ENCODE assay signal across 8 cellular contexts in genomic region chrX:48737940-48738339, GRCh38. TPM values are rescaled to one million over a fixed set of nuclear protein-coding genes. Genes with fewer than 3 reads are reported as not detected.
DNase-seq lines count a peak whose midpoint lies in the region; ATAC-seq and TF ChIP-seq lines count a peak whose summit lies in the region.

No MANE protein-coding gene starts in this region.

- H3K36me3 Mint-ChIP-seq in nephron (ENCODE audit: low read depth): peaks cover 4% of the 10 kb centered on the region

- no peaks in the 10 kb centered on the region for H3K27me3 Mint-ChIP-seq in nephron (ENCODE audit: low read depth)

- H3K9ac ChIP-seq in BLaER1 (peak overlapping the region; percentile 75), Loucy (ENCODE audit: low read depth, low read length, poor library complexity, severe bottlenecking) (peak overlapping the region; percentile 88)

- TF ChIP-seq CTCF in Loucy (conservative IDR thresholded peaks at IDR 0.05; ENCODE audit: low read length) (no peak), dorsolateral prefrontal cortex (IDR thresholded peaks at IDR 0.05 in 54 of 56, conservative IDR thresholded peaks at IDR 0.05 in 2 of 56; ENCODE audit: low read depth in 1 of 56, partially characterized antibody in 56 of 56) (no peak), nephron (IDR thresholded peaks at IDR 0.05; ENCODE audit: unreplicated experiment in 3 of 3) (no peak)

- peak overlapping the region; percentile 62 for H3K4me3 ChIP-seq in BLaER1
- peak overlapping the region; percentile 77 for H3K4me3 ChIP-seq in Loucy (ENCODE audit: low read length, poor library complexity, severe bottlenecking)
- peak overlapping the region; percentile 30 to 81 (median 65) for H3K4me3 ChIP-seq in dorsolateral prefrontal cortex

- peak overlapping the region; percentile 73; the same call in 1 of the 2 replicates for H2AFZ ChIP-seq in Loucy (ENCODE audit: low read length)

- H3K4me2 ChIP-seq in BLaER1 (peak overlapping the region; percentile 80), Loucy (ENCODE audit: low read depth, low read length, poor library complexity, severe bottlenecking) (peak overlapping the region; percentile 90)

- peaks cover 11% of the 10 kb centered on the region for H3K4me1 Mint-ChIP-seq in nephron

- H3K9me3 ChIP-seq in BLaER1 (no peaks in the 10 kb centered on the region), Loucy (ENCODE audit: insufficient read depth, low read depth, low read length) (no peaks in the 10 kb centered on the region)

- H3K79me2 ChIP-seq in Loucy (ENCODE audit: insufficient read depth, low read length): peaks cover 6% of the 10 kb centered on the region; the same call in 1 of the 2 replicates

- intact Hi-C loops in dorsolateral prefrontal cortex (cut with DNase I): loop anchor here (2.0 to 10.0 kb wide), 5 partner anchors 41 to 157 kb away; partner anchors contain the start of genes SUV39H1 (in 2 of the 2), HDAC6 (in 1 of the 2), PQBP1 (in 1 of the 2) and TIMM17B (in 1 of the 2)

- no peaks in the 10 kb centered on the region for H3K9me2 ChIP-seq in Loucy (replicated peaks; ENCODE audit: low read depth, low read length)

- H3K27me3 ChIP-seq in BLaER1 (peaks cover 69% of the 10 kb centered on the region), Loucy (ENCODE audit: insufficient read depth, low read length, poor library complexity, severe bottlenecking) (no peaks in the 10 kb centered on the region), dorsolateral prefrontal cortex (peaks cover 0 to 31% (median 3%) of the 10 kb centered on the region in 45 donors)

- peak overlapping the region; percentile 87 to 95 (median 92) for H3K4me3 Mint-ChIP-seq in nephron

- H3K4me1 ChIP-seq in BLaER1: peaks cover 10% of the 10 kb centered on the region
- peaks cover 6% of the 10 kb centered on the region for H3K4me1 ChIP-seq in Loucy (ENCODE audit: insufficient read depth, low read length, poor library complexity, severe bottlenecking)

- no peak for ATAC-seq in GM19467 (IDR thresholded peaks at IDR 0.05; ENCODE audit: unreplicated experiment)

- H3F3A ChIP-seq in Loucy (ENCODE audit: low read depth): no peaks in the 10 kb centered on the region

- DNase-seq in dorsolateral prefrontal cortex (no peak), HuH-7 (ENCODE audit: low spot score) (no peak)
- DNase-seq in activated CD8-positive, alpha-beta memory T cell treated with anti-CD3 and anti-CD28 coated beads, Interleukin-2, amount 50 U/mL, for 4 hours: no peak
- no peak for DNase-seq in stimulated activated CD4-positive, alpha-beta T cell treated with anti-CD3 and anti-CD28 coated beads, Interleukin-4, amount 100 ng/mL, for 4 hours

- peak overlapping the region; percentile 99 to 100 (median 100) for H3K27ac Mint-ChIP-seq in nephron

- H3K27ac ChIP-seq in BLaER1 (peak overlapping the region; percentile 78), dorsolateral prefrontal cortex (peak overlapping the region in 58 of 59 donors; percentile 62 to 95 (median 88))

- no peaks in the 10 kb centered on the region; the same call in 1 of the 2 replicates for H4K20me1 ChIP-seq in BLaER1
- H4K20me1 ChIP-seq in Loucy (ENCODE audit: insufficient read depth, low read length, poor library complexity, severe bottlenecking): no peaks in the 10 kb centered on the region

- peaks cover 7% of the 10 kb centered on the region for H3K9me3 Mint-ChIP-seq in nephron

- H3K36me3 ChIP-seq in BLaER1: no peaks in the 10 kb centered on the region
- no peaks in the 10 kb centered on the region for H3K36me3 ChIP-seq in Loucy (ENCODE audit: insufficient read depth, low read length)

RNA-seq across cellular contexts. Expression of gene GLOD5, which starts 23.6 kb away (rescaled TPM):
- not detected for total RNA-seq in dorsolateral prefrontal cortex

RNA-seq across cellular contexts. Expression of gene SUV39H1, which starts 41.4 kb away (rescaled TPM):
- 10 to 100 TPM in 3 of 120 experiments, 1 to 10 TPM in 117; 2.4 to 11.8 (median 6.3) TPM for total RNA-seq in dorsolateral prefrontal cortex

RNA-seq across cellular contexts. Expression of gene GATA1, which starts 48.5 kb away (rescaled TPM):
- total RNA-seq in dorsolateral prefrontal cortex: under 1 TPM in 2 of 120 experiments, not detected in 118; 0.37 to 0.46 TPM

RNA-seq across cellular contexts. Expression of gene WAS, which starts 54.3 kb away (rescaled TPM):
- total RNA-seq in dorsolateral prefrontal cortex: 10 to 100 TPM in 13 of 120 experiments, 1 to 10 TPM in 107; 1.6 to 19.4 (median 5.3) TPM
